Comparison of ENCODE assay signal across 17 cellular contexts in genomic region chr1:41776896-41777431, GRCh38.
DNase-seq lines count a peak whose midpoint lies in the region; ATAC-seq and TF ChIP-seq lines count a peak whose summit lies in the region.
"Had no signal": no experiment of that assay in that cellular context is flagged by ENCODE, and none has a peak within 500 bp of the region (broad histone marks: within the 10 kb centered on the region; RNA-seq: fewer than 3 reads in every experiment).

No MANE protein-coding gene starts in this region.

- H3K9me3 ChIP-seq in MG63 (no peaks in the 10 kb centered on the region), breast epithelium (no peaks in the 10 kb centered on the region)
- H3K9me3 ChIP-seq: esophagus squamous epithelium, Peyer's patch, testis had no signal

- H3K36me3 ChIP-seq in MG63 (no peaks in the 10 kb centered on the region), breast epithelium (no peaks in the 10 kb centered on the region)
- H3K36me3 ChIP-seq: brain microvascular endothelial cell, esophagus squamous epithelium, Peyer's patch had no signal

- peaks cover 10% of the 10 kb centered on the region for H3K4me1 Mint-ChIP-seq in activated CD4-positive, alpha-beta T cell treated with anti-CD3 and anti-CD28 coated beads, Interleukin-2, amount 10 ng/mL, durations not matched to agents 24 days and 14 days

- H3K27me3 ChIP-seq in MG63 (no peaks in the 10 kb centered on the region), breast epithelium (no peaks in the 10 kb centered on the region)
- H3K27me3 ChIP-seq: brain microvascular endothelial cell, esophagus squamous epithelium, Peyer's patch, testis had no signal

- TF ChIP-seq CTCF in breast epithelium (IDR thresholded peaks at IDR 0.05), result no peak

- no peaks in the 10 kb centered on the region for H3K27me3 Mint-ChIP-seq in activated CD4-positive, alpha-beta T cell treated with anti-CD3 and anti-CD28 coated beads, Interleukin-2, amount 10 ng/mL, durations not matched to agents 24 days and 14 days
- H3K27me3 Mint-ChIP-seq: activated naive CD4-positive, alpha-beta T cell treated with anti-CD3 and anti-CD28 coated beads, Interleukin-2, amount 50 U/mL, for 24 hours; activated T-cell treated with anti-CD3 and anti-CD28 coated beads, Interleukin-2, amount 50 U/mL, for 24 hours had no signal

- H3K9me3 Mint-ChIP-seq in activated CD4-positive, alpha-beta T cell treated with anti-CD3 and anti-CD28 coated beads, Interleukin-2, amount 10 ng/mL, durations not matched to agents 24 days and 14 days, result no peaks in the 10 kb centered on the region
- H3K9me3 Mint-ChIP-seq: activated naive CD4-positive, alpha-beta T cell treated with anti-CD3 and anti-CD28 coated beads, Interleukin-2, amount 50 U/mL, for 24 hours; activated T-cell treated with anti-CD3 and anti-CD28 coated beads, Interleukin-2, amount 50 U/mL, for 24 hours; nephron had no signal

- no peak overlapping the region for H3K4me3 Mint-ChIP-seq in activated CD4-positive, alpha-beta T cell treated with anti-CD3 and anti-CD28 coated beads, Interleukin-2, amount 10 ng/mL, durations not matched to agents 24 days and 14 days
- H3K4me3 Mint-ChIP-seq: activated naive CD4-positive, alpha-beta T cell treated with anti-CD3 and anti-CD28 coated beads, Interleukin-2, amount 50 U/mL, for 24 hours; activated T-cell treated with anti-CD3 and anti-CD28 coated beads, Interleukin-2, amount 50 U/mL, for 24 hours; nephron had no signal

- no peak overlapping the region for H3K27ac Mint-ChIP-seq in activated CD4-positive, alpha-beta T cell treated with anti-CD3 and anti-CD28 coated beads, Interleukin-2, amount 10 ng/mL, durations not matched to agents 24 days and 14 days
- H3K27ac Mint-ChIP-seq: activated naive CD4-positive, alpha-beta T cell treated with anti-CD3 and anti-CD28 coated beads, Interleukin-2, amount 50 U/mL, for 24 hours; activated T-cell treated with anti-CD3 and anti-CD28 coated beads, Interleukin-2, amount 50 U/mL, for 24 hours; nephron had no signal

- no peak overlapping the region for H3K4me3 ChIP-seq in MG63
- no peak overlapping the region for H3K4me3 ChIP-seq in breast epithelium
- H3K4me3 ChIP-seq: esophagus squamous epithelium, GM12878, Peyer's patch, testis had no signal

- ATAC-seq in left lobe of liver, result peak; percentile 94
- ATAC-seq: GM12878 had no signal

- TF ChIP-seq POLR2A in breast epithelium (IDR thresholded peaks at IDR 0.05), result no peak

- peaks cover 5% of the 10 kb centered on the region for H3K36me3 Mint-ChIP-seq in activated CD4-positive, alpha-beta T cell treated with anti-CD3 and anti-CD28 coated beads, Interleukin-2, amount 10 ng/mL, durations not matched to agents 24 days and 14 days (ENCODE audit: low read depth)
- H3K36me3 Mint-ChIP-seq: activated naive CD4-positive, alpha-beta T cell treated with anti-CD3 and anti-CD28 coated beads, Interleukin-2, amount 50 U/mL, for 24 hours had no signal

- DNase-seq in MG63 (peak; percentile 20), breast epithelium (ENCODE audit: low spot score in 2 of 2) (peak; percentile 64 to 66), left lobe of liver (ENCODE audit: low spot score) (peak; percentile 82), posterior cingulate gyrus (peak; percentile 78 to 99 (median 88)), HCEC 1CT (no peak), Kasumi-1 (lab: John Stamatoyannopoulos, UW) (no peak), COLO829 (ENCODE audit: low spot score) (no peak)
- DNase-seq in activated CD4-positive, alpha-beta T cell treated with anti-CD3 and anti-CD28 coated beads, Interleukin-2, amount 10 ng/mL, durations not matched to agents 24 days and 14 days, result no peak
- DNase-seq: activated CD4-positive, alpha-beta T cell treated with anti-CD3 and anti-CD28 coated beads, Interleukin-2, amount 50 U/mL, for 48 hours; activated T-cell treated with anti-CD3 and anti-CD28 coated beads, Interleukin-2, amount 50 U/mL, for 24 hours; brain microvascular endothelial cell; esophagus squamous epithelium; Peyer's patch; testis had no signal

- intact Hi-C loops in breast epithelium (cut with DNase I; ENCODE audit: low total_unique reads) (no loop called here), posterior cingulate gyrus (cut with DNase I) (loop anchor here (2.0 to 5.0 kb wide), 3 partner anchors 158 to 260 kb away; no protein-coding TSS in a partner anchor)
- intact Hi-C loops in activated CD4-positive, alpha-beta T cell treated with anti-CD3 and anti-CD28 coated beads, Interleukin-2, amount 10 ng/mL, durations not matched to agents 24 days and 14 days (cut with micrococcal nuclease), result no loop called here

- peak overlapping the region; percentile 72 to 92 for H3K27ac ChIP-seq in breast epithelium
- H3K27ac ChIP-seq: brain microvascular endothelial cell, Peyer's patch, testis had no signal

- peaks cover 0 to 6% of the 10 kb centered on the region in 2 donors for H3K4me1 ChIP-seq in breast epithelium
- H3K4me1 ChIP-seq: Peyer's patch, testis had no signal

Comparison
In these comparisons a context has a peak if more than half of its experiments do, and no peak if none do; other contexts are left out.
1. DNase-seq: peak in MG63 (single experiment), breast epithelium (2 of 2), left lobe of liver (single experiment) and posterior cingulate gyrus (10 of 10); none in HCEC 1CT (single experiment), Kasumi-1 (0 of 2), COLO829 (single experiment) and activated CD4-positive, alpha-beta T cell treated with anti-CD3 and anti-CD28 coated beads, Interleukin-2, amount 10 ng/mL, durations not matched to agents 24 days and 14 days (single experiment).